ENCODE assay signal across 8 cellular contexts in the genomic region with DNA sequence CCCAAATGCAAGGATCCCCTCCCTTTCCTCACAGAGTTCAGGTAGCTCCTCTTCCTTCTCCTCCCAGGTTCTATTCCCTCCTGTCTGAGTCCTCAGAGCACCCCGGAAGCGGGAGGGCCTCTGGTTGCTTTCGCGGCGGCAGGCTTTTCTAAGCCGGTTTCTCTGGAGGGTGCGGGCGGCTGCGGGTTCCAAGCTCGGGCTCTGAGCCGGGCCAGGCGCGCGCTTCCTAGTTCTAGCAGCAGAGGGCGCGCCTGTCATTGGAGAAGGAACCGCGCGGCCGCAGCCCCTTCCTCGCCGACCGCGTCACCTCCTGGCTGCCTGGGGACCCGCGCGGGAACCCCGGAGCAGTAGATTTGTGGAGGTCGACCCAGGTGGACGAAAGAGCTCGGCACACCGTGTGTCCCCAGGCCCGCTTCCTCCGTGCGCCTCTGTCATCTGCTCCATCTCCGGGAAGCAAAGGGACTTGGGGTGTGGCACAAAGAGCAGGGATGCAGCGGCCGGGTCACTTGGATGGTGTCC.
A peak's percentile ranks its signal among the peaks of the same experiment; 100 is the strongest.
DNase-seq lines count a peak whose midpoint lies in the region; ATAC-seq, FAIRE-seq and TF ChIP-seq lines count a peak whose summit lies in the region.

No MANE protein-coding gene starts in this region.

- peak; percentile 91 for TF ChIP-seq CTCF in GM06990 (IDR thresholded peaks at IDR 0.05; ENCODE audit: insufficient read depth, low read length, poor library complexity, severe bottlenecking)
- peak; percentile 99 for TF ChIP-seq CTCF in chondrocyte (IDR thresholded peaks at IDR 0.05)
- TF ChIP-seq CTCF in lung (IDR thresholded peaks at IDR 0.05; ENCODE audit: control extremely low read depth, extremely low read depth): peak; percentile 35

- in situ Hi-C loops in ACHN (cut with HindIII; ENCODE audit: low pct_ligation_motif_present, low pct_unique_long_range_greater_than_20kb, low sequenced_read_pairs): no loop called here

- no peak overlapping the region for H3K27ac Mint-ChIP-seq in chondrocyte (ENCODE audit: unreplicated experiment)
- H3K27ac Mint-ChIP-seq in stimulated activated naive CD8-positive, alpha-beta T cell treated with anti-CD3 and anti-CD28 coated beads, Interleukin-15, amount 100 ng/mL, for 72 hours: no peak overlapping the region

- peaks cover 0 to 4% of the 10 kb centered on the region in 2 donors for H3K9me3 ChIP-seq in lung (ENCODE audit: control insufficient read depth in 2 of 2, insufficient read depth in 1 of 2, low read length in 1 of 2)

- DNase-seq in ACHN (peak; percentile 67), GM06990 (ENCODE audit: extremely low read depth, insufficient read length) (peak; percentile 43), HTR-8/SVneo (ENCODE audit: insufficient read length, low spot score) (peak; percentile 31), RKO (ENCODE audit: low spot score) (peak; percentile 49), chondrocyte (ENCODE audit: low spot score) (no peak), lung (ENCODE audit: low spot score) (no peak)
- peak; percentile 31 to 33 for DNase-seq in stimulated activated naive CD8-positive, alpha-beta T cell treated with anti-CD3 and anti-CD28 coated beads, Interleukin-15, amount 100 ng/mL, for 72 hours

- H3K36me3 ChIP-seq in GM06990 (ENCODE audit: control insufficient read depth, insufficient read depth, low read length) (no peaks in the 10 kb centered on the region), lung (ENCODE audit: control insufficient read depth in 2 of 2, insufficient read depth in 2 of 2, low read length in 2 of 2) (no peaks in the 10 kb centered on the region)

- H3K9me3 Mint-ChIP-seq in chondrocyte (ENCODE audit: low read depth): peaks cover 10% of the 10 kb centered on the region
- peaks cover 0 to under 1% of the 10 kb centered on the region in 2 donors for H3K9me3 Mint-ChIP-seq in stimulated activated naive CD8-positive, alpha-beta T cell treated with anti-CD3 and anti-CD28 coated beads, Interleukin-15, amount 100 ng/mL, for 72 hours

- 4 to 6% methylated on average over 37 to 38 of the region's 38 CpGs for WGBS in lung, 2 donors

- peaks cover 46% of the 10 kb centered on the region for H3K4me1 Mint-ChIP-seq in chondrocyte (ENCODE audit: low read depth)
- peaks cover 11% of the 10 kb centered on the region for H3K4me1 Mint-ChIP-seq in stimulated activated naive CD8-positive, alpha-beta T cell treated with anti-CD3 and anti-CD28 coated beads, Interleukin-15, amount 100 ng/mL, for 72 hours

- H3K4me3 Mint-ChIP-seq in chondrocyte (ENCODE audit: unreplicated experiment): peak overlapping the region; percentile 63
- no peak overlapping the region for H3K4me3 Mint-ChIP-seq in stimulated activated naive CD8-positive, alpha-beta T cell treated with anti-CD3 and anti-CD28 coated beads, Interleukin-15, amount 100 ng/mL, for 72 hours

- H3K4me1 ChIP-seq in lung (ENCODE audit: control insufficient read depth in 2 of 2, insufficient read depth in 2 of 2, low read length in 2 of 2): no peaks in the 10 kb centered on the region

- ATAC-seq in lung (ENCODE audit: insufficient read depth, low FRiP score) (no peak), GM21619 (IDR thresholded peaks at IDR 0.05; ENCODE audit: unreplicated experiment) (no peak)
- ATAC-seq in stimulated activated naive CD8-positive, alpha-beta T cell treated with anti-CD3 and anti-CD28 coated beads, Interleukin-15, amount 100 ng/mL, for 72 hours: peak; percentile 49

- FAIRE-seq in HTR-8/SVneo (lab: Jason Lieb, UNC): no peak

- H3K36me3 Mint-ChIP-seq in chondrocyte (ENCODE audit: low read depth): no peaks in the 10 kb centered on the region

- H3K27me3 ChIP-seq in GM06990 (replicated peaks; ENCODE audit: control insufficient read depth, insufficient read depth, low read length) (no peaks in the 10 kb centered on the region; the same call in 1 of the 2 replicates), lung (ENCODE audit: control insufficient read depth, insufficient read depth) (no peaks in the 10 kb centered on the region)

- H3K27ac ChIP-seq in lung (ENCODE audit: low read depth in 1 of 2, low read length in 1 of 2): no peak overlapping the region

- H3K4me3 ChIP-seq in GM06990 (replicated peaks; ENCODE audit: low read depth, low read length): no peak overlapping the region
- no peak overlapping the region for H3K4me3 ChIP-seq in lung

- peaks cover 10% of the 10 kb centered on the region for H3K27me3 Mint-ChIP-seq in chondrocyte (ENCODE audit: low read depth)
- peaks cover 79% of the 10 kb centered on the region for H3K27me3 Mint-ChIP-seq in stimulated activated naive CD8-positive, alpha-beta T cell treated with anti-CD3 and anti-CD28 coated beads, Interleukin-15, amount 100 ng/mL, for 72 hours

Comparison
In these comparisons a context has a peak if more than half of its experiments do, and no peak if none do; other contexts are left out.
1. DNase-seq: peak in ACHN (single experiment), GM06990 (single experiment), HTR-8/SVneo (single experiment), RKO (single experiment) and stimulated activated naive CD8-positive, alpha-beta T cell treated with anti-CD3 and anti-CD28 coated beads, Interleukin-15, amount 100 ng/mL, for 72 hours (2 of 2); none in chondrocyte (single experiment) and lung (single experiment).
2. CTCF ChIP-seq: peak in every context shown above with its lines; median percentile 99 in chondrocyte; 91 in GM06990; 35 in lung.